Comparison of ENCODE assay signal across 10 cellular contexts in the genomic region with DNA sequence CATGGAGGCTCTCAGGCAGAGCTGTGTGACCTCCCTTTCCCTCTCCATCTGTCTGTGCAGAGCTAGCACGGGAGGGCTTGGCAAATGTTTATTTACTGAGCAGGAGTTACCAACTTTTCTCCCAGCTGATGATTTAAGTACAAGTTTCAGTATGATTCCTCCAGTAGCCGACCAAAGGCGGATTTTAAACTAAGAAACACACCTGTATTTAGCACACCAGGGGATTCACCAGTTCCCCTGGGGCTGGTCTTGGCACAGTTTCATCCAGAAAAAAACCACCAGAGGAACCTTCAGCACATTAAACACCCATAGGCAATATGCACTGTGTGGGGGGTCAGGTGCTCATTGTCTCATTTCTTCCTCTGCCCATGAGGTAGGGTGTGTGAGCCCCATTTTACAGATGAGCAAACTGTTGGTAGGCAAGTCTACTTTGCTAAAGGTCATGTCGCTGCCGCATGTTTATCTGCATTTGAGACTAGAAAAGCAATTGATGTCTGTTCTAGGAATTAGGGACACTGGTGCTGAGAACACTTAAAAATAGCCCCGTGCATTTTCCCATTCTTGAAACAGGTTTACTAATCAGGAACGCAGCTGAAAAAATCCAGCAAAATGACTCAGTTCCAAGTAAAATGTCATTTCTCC.
DNase-seq lines count a peak whose midpoint lies in the region; ATAC-seq and TF ChIP-seq lines count a peak whose summit lies in the region.
"Had no signal": no experiment of that assay in that cellular context is flagged by ENCODE, and none has a peak within 500 bp of the region (broad histone marks: within the 10 kb centered on the region; RNA-seq: fewer than 3 reads in every experiment).

No MANE protein-coding gene starts in this region.

- H3K4me2 ChIP-seq in parathyroid adenoma (ENCODE audit: low read length) = peak overlapping the region; percentile 61
- H3K4me2 ChIP-seq: A549 had no signal

- H3K36me3 Mint-ChIP-seq in T-helper 1 cell treated with Interleukin-12 subunit alpha and Interleukin-12 subunit beta and Interleukin-4 antibody, amounts not matched to agents 30 μg/mL and 1 μg/mL, for 36 hours (ENCODE audit: low read depth) = peaks cover 26% of the 10 kb centered on the region

- peak overlapping the region; percentile 85 for H3K27ac Mint-ChIP-seq in T-helper 1 cell treated with Interleukin-12 subunit alpha and Interleukin-12 subunit beta and Interleukin-4 antibody, amounts not matched to agents 30 μg/mL and 1 μg/mL, for 36 hours

- H3K9ac ChIP-seq in parathyroid adenoma = peak overlapping the region; percentile 5

- DNase-seq in NCI-H1417 (lab: John Stamatoyannopoulos, UW) (peak in 2 of 3 experiments; percentile 35 to 70), NCI-H1417 treated with DMSO at 0.1 percent for 48 hours (lab: John Stamatoyannopoulos, UW) (no peak), nucleus accumbens (lab: John Stamatoyannopoulos, UW) (no peak), NCI-H1694 treated with DMSO at 0.1 percent for 48 hours (lab: John Stamatoyannopoulos, UW) (no peak), HPDE6-E6E7 (ENCODE audit: extremely low spot score) (no peak)

- peak; percentile 61 for ATAC-seq in HG02852 (IDR thresholded peaks at IDR 0.05; ENCODE audit: unreplicated experiment)
- ATAC-seq: A549 had no signal

- H2AFZ ChIP-seq in parathyroid adenoma = no peak overlapping the region

- peak overlapping the region; percentile 56 for H3K4me3 Mint-ChIP-seq in T-helper 1 cell treated with Interleukin-12 subunit alpha and Interleukin-12 subunit beta and Interleukin-4 antibody, amounts not matched to agents 30 μg/mL and 1 μg/mL, for 36 hours

- H3K9me3 Mint-ChIP-seq in T-helper 1 cell treated with Interleukin-12 subunit alpha and Interleukin-12 subunit beta and Interleukin-4 antibody, amounts not matched to agents 30 μg/mL and 1 μg/mL, for 36 hours = peaks cover 26% of the 10 kb centered on the region

- H3K9me3 ChIP-seq in parathyroid adenoma (ENCODE audit: control insufficient read depth, low read length) = no peaks in the 10 kb centered on the region
- H3K9me3 ChIP-seq: thoracic aorta had no signal

- peak overlapping the region; percentile 96 for H3K27ac ChIP-seq in parathyroid adenoma
- H3K27ac ChIP-seq: A549, thoracic aorta had no signal

- H3K79me2 ChIP-seq in parathyroid adenoma = peaks cover 27% of the 10 kb centered on the region

- peaks cover 87% of the 10 kb centered on the region for H3K4me1 ChIP-seq in parathyroid adenoma
- H3K4me1 ChIP-seq: A549 had no signal

- H3K36me3 ChIP-seq in parathyroid adenoma (ENCODE audit: control insufficient read depth, insufficient read depth, low read length) = no peaks in the 10 kb centered on the region
- H3K36me3 ChIP-seq: thoracic aorta had no signal

- H3K27me3 Mint-ChIP-seq in T-helper 1 cell treated with Interleukin-12 subunit alpha and Interleukin-12 subunit beta and Interleukin-4 antibody, amounts not matched to agents 30 μg/mL and 1 μg/mL, for 36 hours (ENCODE audit: low read depth) = no peaks in the 10 kb centered on the region

- no peak for TF ChIP-seq CTCF in parathyroid adenoma (IDR thresholded peaks at IDR 0.05)

- H3K4me3 ChIP-seq in parathyroid adenoma (ENCODE audit: low read depth, low read length) = peak overlapping the region; percentile 13
- H3K4me3 ChIP-seq: A549, thoracic aorta had no signal

- H3K27me3 ChIP-seq in parathyroid adenoma (ENCODE audit: control insufficient read depth, insufficient read depth, low read length) = no peaks in the 10 kb centered on the region

- H3K4me1 Mint-ChIP-seq in T-helper 1 cell treated with Interleukin-12 subunit alpha and Interleukin-12 subunit beta and Interleukin-4 antibody, amounts not matched to agents 30 μg/mL and 1 μg/mL, for 36 hours (ENCODE audit: low read depth) = peaks cover 53% of the 10 kb centered on the region

Comparison
In these comparisons a context has a peak if more than half of its experiments do, and no peak if none do; other contexts are left out.
1. DNase-seq: peak in NCI-H1417 (2 of 3); none in NCI-H1417 treated with DMSO at 0.1 percent for 48 hours (single experiment), nucleus accumbens (0 of 56), NCI-H1694 treated with DMSO at 0.1 percent for 48 hours (single experiment) and HPDE6-E6E7 (single experiment).